In the genomic region with DNA sequence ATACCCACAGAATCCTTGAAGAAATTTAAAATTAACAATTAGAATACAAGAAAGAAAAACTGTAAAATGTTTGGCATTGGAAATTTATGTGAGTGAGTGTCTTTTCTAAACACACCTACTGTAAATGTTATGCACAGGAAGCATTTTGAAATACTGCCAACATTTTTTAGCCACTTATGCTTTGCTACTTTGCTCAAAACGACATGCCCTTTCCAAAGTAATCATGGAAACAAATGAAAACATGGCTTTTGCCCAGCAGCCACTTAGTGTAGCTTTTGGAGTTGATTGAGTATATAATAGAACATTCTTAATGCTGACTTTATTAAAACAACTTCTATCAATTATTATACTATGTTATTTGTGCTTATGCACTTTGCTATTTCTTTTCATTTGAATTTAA, we compare ENCODE assay signal across 21 cellular contexts.
DNase-seq lines count a peak whose midpoint lies in the region; ATAC-seq, FAIRE-seq and TF ChIP-seq lines count a peak whose summit lies in the region.
"Had no signal": no experiment of that assay in that cellular context is flagged by ENCODE, and none has a peak within 500 bp of the region (broad histone marks: within the 10 kb centered on the region; RNA-seq: fewer than 3 reads in every experiment).

No MANE protein-coding gene starts in this region.

- no peaks in the 10 kb centered on the region for H3K36me3 Mint-ChIP-seq in naive thymus-derived CD8-positive, alpha-beta T cell
- H3K36me3 Mint-ChIP-seq: activated CD4-positive, alpha-beta memory T cell treated with anti-CD3 and anti-CD28 coated beads for 36 hours; memory B cell; stimulated activated naive B cell treated with anti-CD40 and anti-IgM and Interleukin-4, amounts not matched to agents 10 μg/mL and 1 μg/mL and 100 μg/mL, for 72 hours had no signal

- no peaks in the 10 kb centered on the region for H3K27me3 Mint-ChIP-seq in naive thymus-derived CD8-positive, alpha-beta T cell
- H3K27me3 Mint-ChIP-seq: activated CD4-positive, alpha-beta memory T cell treated with anti-CD3 and anti-CD28 coated beads for 36 hours; dendritic cell treated with granulocyte-macrophage colony-stimulating factor and Interleukin-4, amounts not matched to agents 40 ng/mL and 50 ng/mL, for 4 days; memory B cell; stimulated activated naive B cell treated with anti-CD40 and anti-IgM and Interleukin-4, amounts not matched to agents 10 μg/mL and 1 μg/mL and 100 μg/mL, for 72 hours had no signal

- H3K9me3 Mint-ChIP-seq in naive thymus-derived CD8-positive, alpha-beta T cell = peaks cover 0 to 12% (median 5%) of the 10 kb centered on the region in 9 donors

- H3K36me3 ChIP-seq in bronchial epithelial cell (ENCODE audit: control insufficient read depth, insufficient read depth, low read length) = no peaks in the 10 kb centered on the region
- H3K36me3 ChIP-seq: brain microvascular endothelial cell had no signal

- FAIRE-seq in bronchial epithelial cell (lab: Jason Lieb, UNC) = no peak
- FAIRE-seq: D721Med, endometrium had no signal

- no peak overlapping the region for H3K27ac Mint-ChIP-seq in naive thymus-derived CD8-positive, alpha-beta T cell
- H3K27ac Mint-ChIP-seq: activated CD4-positive, alpha-beta memory T cell treated with anti-CD3 and anti-CD28 coated beads for 36 hours; dendritic cell treated with granulocyte-macrophage colony-stimulating factor and Interleukin-4, amounts not matched to agents 40 ng/mL and 50 ng/mL, for 4 days; memory B cell; stimulated activated naive B cell treated with anti-CD40 and anti-IgM and Interleukin-4, amounts not matched to agents 10 μg/mL and 1 μg/mL and 100 μg/mL, for 72 hours had no signal

- DNase-seq in COR-L47 (lab: John Stamatoyannopoulos, UW) (peak; percentile 57), NCI-H1092 (lab: John Stamatoyannopoulos, UW) (peak; percentile 91), NCI-H345 (lab: John Stamatoyannopoulos, UW) (peak; percentile 52), bronchial epithelial cell (ENCODE audit: low read depth) (peak; percentile 18), cerebellar nuclear complex (lab: John Stamatoyannopoulos, UW) (no peak), DMS79 treated with DMSO at 0.1 percent for 48 hours (lab: John Stamatoyannopoulos, UW) (no peak)
- no peak for DNase-seq in naive thymus-derived CD8-positive, alpha-beta T cell
- DNase-seq: activated CD4-positive, alpha-beta memory T cell treated with anti-CD3 and anti-CD28 coated beads for 36 hours; activated effector memory CD4-positive, alpha-beta T cell treated with anti-CD3 and anti-CD28 coated beads, Interleukin-2, amount 50 U/mL, for 16 hours; brain microvascular endothelial cell; KBM-7; nucleus accumbens; stimulated activated naive B cell treated with anti-CD40 and anti-IgM and Interleukin-4, amounts not matched to agents 10 μg/mL and 1 μg/mL and 100 μg/mL, for 72 hours; SW 1271; testis had no signal

- TF ChIP-seq CTCF in bronchial epithelial cell (IDR thresholded peaks at IDR 0.05; ENCODE audit: insufficient read depth, low read length, severe bottlenecking) = no peak

- POLR2A ChIA-PET in naive thymus-derived CD8-positive, alpha-beta T cell (lab: Charles Lee) = no interaction called here

- no peak overlapping the region for H3K4me3 Mint-ChIP-seq in naive thymus-derived CD8-positive, alpha-beta T cell
- H3K4me3 Mint-ChIP-seq: activated CD4-positive, alpha-beta memory T cell treated with anti-CD3 and anti-CD28 coated beads for 36 hours; dendritic cell treated with granulocyte-macrophage colony-stimulating factor and Interleukin-4, amounts not matched to agents 40 ng/mL and 50 ng/mL, for 4 days; memory B cell; stimulated activated naive B cell treated with anti-CD40 and anti-IgM and Interleukin-4, amounts not matched to agents 10 μg/mL and 1 μg/mL and 100 μg/mL, for 72 hours had no signal

- no peak for ATAC-seq in naive thymus-derived CD8-positive, alpha-beta T cell
- ATAC-seq in GM18511 (IDR thresholded peaks at IDR 0.05; ENCODE audit: unreplicated experiment) = no peak
- ATAC-seq: stimulated activated naive B cell treated with anti-CD40 and anti-IgM and Interleukin-4, amounts not matched to agents 10 μg/mL and 1 μg/mL and 100 μg/mL, for 72 hours had no signal

- no peak overlapping the region for H3K4me3 ChIP-seq in bronchial epithelial cell (ENCODE audit: low read depth, low read length)
- H3K4me3 ChIP-seq: smooth muscle cell, testis had no signal

- no peaks in the 10 kb centered on the region for H3K4me1 Mint-ChIP-seq in naive thymus-derived CD8-positive, alpha-beta T cell
- H3K4me1 Mint-ChIP-seq: memory B cell; stimulated activated naive B cell treated with anti-CD40 and anti-IgM and Interleukin-4, amounts not matched to agents 10 μg/mL and 1 μg/mL and 100 μg/mL, for 72 hours had no signal

- H3K27me3 ChIP-seq in bronchial epithelial cell (ENCODE audit: control insufficient read depth, insufficient read depth, low read length) = no peaks in the 10 kb centered on the region
- H3K27me3 ChIP-seq: brain microvascular endothelial cell, testis had no signal

Comparison
In these comparisons a context has a peak if more than half of its experiments do, and no peak if none do; other contexts are left out.
1. DNase-seq: peak in COR-L47 (single experiment), NCI-H1092 (single experiment), NCI-H345 (single experiment) and bronchial epithelial cell (single experiment); none in naive thymus-derived CD8-positive, alpha-beta T cell (0 of 10), cerebellar nuclear complex (0 of 2) and DMS79 treated with DMSO at 0.1 percent for 48 hours (single experiment).